21 cellular contexts compared by ENCODE assay signal in genomic region chr2:47471429-47472116, GRCh38.
"Had no signal": no experiment of that assay in that cellular context is flagged by ENCODE, and none has a peak within 500 bp of the region (broad histone marks: within the 10 kb centered on the region; RNA-seq: fewer than 3 reads in every experiment).

No MANE protein-coding gene starts in this region.

- H3K4me1 ChIP-seq: SJSA1 had no signal

- H3K9me3 ChIP-seq: MG63, SJSA1 had no signal

- H3K4me3 ChIP-seq: MG63, PC-9, SJSA1, SK-N-MC had no signal

- H3K4me2 ChIP-seq: PC-9 had no signal

- H3K27ac ChIP-seq: PC-9, SJSA1, SK-N-MC had no signal

- DNase-seq: Karpas-422, KG1, MG63, NCI-H1092, NCI-H1105 treated with DMSO at 0.1 percent for 48 hours, NCI-H1417 treated with DMSO at 0.1 percent for 48 hours, NCI-H146, NCI-H1694 treated with DMSO at 0.1 percent for 48 hours, NCI-H1930, NCI-H2081, NCI-H2107, NCI-H2227 treated with DMSO at 0.1 percent for 48 hours, NCI-H524, NCI-H526 treated with DMSO at 0.1 percent for 48 hours, NCI-H748 treated with DMSO at 0.1 percent for 48 hours, PC-9, Right ventricle myocardium superior, RPMI8226, SIG-M5 had no signal

- H3K27me3 ChIP-seq: MG63, SJSA1 had no signal

- H2AFZ ChIP-seq: PC-9 had no signal
